In genomic region chr22:48750826-48751440, GRCh38 we compare ENCODE assay signal across 15 cellular contexts.
"Had no signal": no experiment of that assay in that cellular context is flagged by ENCODE, and none has a peak within 500 bp of the region (broad histone marks: within the 10 kb centered on the region; RNA-seq: fewer than 3 reads in every experiment).

No MANE protein-coding gene starts in this region.

- H3K9me3 ChIP-seq: adrenal gland, esophagus squamous epithelium, left lung, tibial artery, uterus had no signal

- H3K36me3 ChIP-seq: adrenal gland, esophagus squamous epithelium, left lung, tibial artery, uterus had no signal

- DNase-seq: activated CD4-positive, alpha-beta T cell treated with anti-CD3 and anti-CD28 coated beads, Interleukin-2, amount 50 U/mL, for 48 hours; activated T-cell treated with anti-CD3 and anti-CD28 coated beads for 4 hours; esophagus squamous epithelium; kidney; mesenchymal stem cell; stimulated activated CD4-positive, alpha-beta T cell treated with anti-CD3 and anti-CD28 coated beads, Interleukin-12 subunit alpha, Interleukin-12 subunit beta, amount 100 ng/mL, for 4 hours; T-helper 1 cell; uterus had no signal

- H3K4me3 ChIP-seq: adrenal gland, esophagus squamous epithelium, hepatocyte, left lung, tibial artery, uterus had no signal

- H3K27me3 ChIP-seq: adrenal gland, hepatocyte, tibial artery, uterus had no signal

- ATAC-seq: left lung; SK-N-SH treated with all-trans-retinoic acid at 6 μM for 48 hours; stimulated activated memory B cell treated with anti-CD40 and anti-IgM and Interleukin-4, amounts not matched to agents 10 μg/mL and 1 μg/mL and 100 μg/mL, for 72 hours had no signal

- H3K27ac ChIP-seq: adrenal gland, esophagus squamous epithelium, hepatocyte, left lung, tibial artery, uterus, VCaP had no signal

- H3K4me1 ChIP-seq: adrenal gland, esophagus squamous epithelium, left lung, tibial artery, uterus had no signal
